19 cellular contexts compared by ENCODE assay signal in genomic region chr7:85829176-85829575, GRCh38.
"Had no signal": no experiment of that assay in that cellular context is flagged by ENCODE, and none has a peak within 500 bp of the region (broad histone marks: within the 10 kb centered on the region; RNA-seq: fewer than 3 reads in every experiment).

No MANE protein-coding gene starts in this region.

- H3K4me2 ChIP-seq: KMS-11 had no signal

- H3K36me3 Mint-ChIP-seq: activated naive CD4-positive, alpha-beta T cell treated with anti-CD3 and anti-CD28 coated beads, Interleukin-2, amount 50 U/mL, for 24 hours; activated naive CD8-positive, alpha-beta T cell treated with anti-CD3 and anti-CD28 coated beads, Interleukin-2, amount 10 ng/mL, durations not matched to agents 7 days and 5 days had no signal

- H3K9ac ChIP-seq: KMS-11 had no signal

- H3K36me3 ChIP-seq: ascending aorta, SJCRH30, WERI-Rb-1 had no signal

- H3K27me3 ChIP-seq: ascending aorta, SJCRH30 had no signal

- H3K27me3 Mint-ChIP-seq: activated CD4-positive, alpha-beta memory T cell treated with anti-CD3 and anti-CD28 coated beads, Interleukin-2, amount 10 ng/mL, durations not matched to agents 7 days and 5 days; activated naive CD4-positive, alpha-beta T cell treated with anti-CD3 and anti-CD28 coated beads, Interleukin-2, amount 50 U/mL, for 24 hours; activated naive CD8-positive, alpha-beta T cell treated with anti-CD3 and anti-CD28 coated beads, Interleukin-2, amount 10 ng/mL, durations not matched to agents 7 days and 5 days; activated T-cell treated with anti-CD3 and anti-CD28 coated beads, Interleukin-2, amount 50 U/mL, for 24 hours had no signal

- H3K4me1 ChIP-seq: ascending aorta had no signal

- H3K4me3 Mint-ChIP-seq: activated CD4-positive, alpha-beta memory T cell treated with anti-CD3 and anti-CD28 coated beads, Interleukin-2, amount 10 ng/mL, durations not matched to agents 7 days and 5 days; activated naive CD4-positive, alpha-beta T cell treated with anti-CD3 and anti-CD28 coated beads, Interleukin-2, amount 50 U/mL, for 24 hours; activated naive CD8-positive, alpha-beta T cell treated with anti-CD3 and anti-CD28 coated beads, Interleukin-2, amount 10 ng/mL, durations not matched to agents 7 days and 5 days; activated T-cell treated with anti-CD3 and anti-CD28 coated beads, Interleukin-2, amount 50 U/mL, for 24 hours had no signal

- H3K9me3 ChIP-seq: ascending aorta, SJCRH30 had no signal

- H3K9me3 Mint-ChIP-seq: activated naive CD4-positive, alpha-beta T cell treated with anti-CD3 and anti-CD28 coated beads, Interleukin-2, amount 50 U/mL, for 24 hours; activated naive CD8-positive, alpha-beta T cell treated with anti-CD3 and anti-CD28 coated beads, Interleukin-2, amount 10 ng/mL, durations not matched to agents 7 days and 5 days; activated T-helper 2 cell treated with anti-CD3 and anti-CD28 coated beads, Interferon-gamma antibody, Interleukin-2, Interleukin-4, amounts not matched to agents 10 μg/mL and 5 μg/mL and 100 μg/mL, durations not matched to agents 14 hours and 24 hours and 36 hours had no signal

- H3K27ac Mint-ChIP-seq: activated CD4-positive, alpha-beta memory T cell treated with anti-CD3 and anti-CD28 coated beads, Interleukin-2, amount 10 ng/mL, durations not matched to agents 7 days and 5 days; activated naive CD4-positive, alpha-beta T cell treated with anti-CD3 and anti-CD28 coated beads, Interleukin-2, amount 50 U/mL, for 24 hours; activated naive CD8-positive, alpha-beta T cell treated with anti-CD3 and anti-CD28 coated beads, Interleukin-2, amount 10 ng/mL, durations not matched to agents 7 days and 5 days; activated T-cell treated with anti-CD3 and anti-CD28 coated beads, Interleukin-2, amount 50 U/mL, for 24 hours; activated T-helper 2 cell treated with anti-CD3 and anti-CD28 coated beads, Interferon-gamma antibody, Interleukin-2, Interleukin-4, amounts not matched to agents 10 μg/mL and 5 μg/mL and 100 μg/mL, durations not matched to agents 14 hours and 24 hours and 36 hours had no signal

- H3K27ac ChIP-seq: ascending aorta, KMS-11, SJCRH30, SK-N-MC, WERI-Rb-1 had no signal

- H3K4me1 Mint-ChIP-seq: activated CD4-positive, alpha-beta memory T cell treated with anti-CD3 and anti-CD28 coated beads, Interleukin-2, amount 10 ng/mL, durations not matched to agents 7 days and 5 days; activated naive CD4-positive, alpha-beta T cell treated with anti-CD3 and anti-CD28 coated beads, Interleukin-2, amount 50 U/mL, for 24 hours; activated naive CD8-positive, alpha-beta T cell treated with anti-CD3 and anti-CD28 coated beads, Interleukin-2, amount 10 ng/mL, durations not matched to agents 7 days and 5 days had no signal

- H3K4me3 ChIP-seq: ascending aorta, SJCRH30, SK-N-MC had no signal

- DNase-seq: activated CD4-positive, alpha-beta memory T cell treated with anti-CD3 and anti-CD28 coated beads, Interleukin-2, amount 10 ng/mL, durations not matched to agents 7 days and 5 days; activated CD4-positive, alpha-beta T cell treated with anti-CD3 and anti-CD28 coated beads for 1 hour; activated CD4-positive, alpha-beta T cell treated with anti-CD3 and anti-CD28 coated beads for 48 hours; activated CD4-positive, CD25-positive, alpha-beta regulatory T cell; activated gamma-delta T cell; activated naive CD4-positive, alpha-beta T cell treated with Interleukin-2 at 50 U/mL for 16 hours; activated naive CD8-positive, alpha-beta T cell treated with anti-CD3 and anti-CD28 coated beads, Interleukin-2, amount 10 ng/mL, durations not matched to agents 7 days and 5 days; activated T-cell treated with anti-CD3 and anti-CD28 coated beads, Interleukin-2, amount 50 U/mL, for 24 hours; NCI-H146; NCI-H187; NCI-H2227 treated with DMSO at 0.1 percent for 48 hours; T1000; WERI-Rb-1 had no signal
